ENCODE assay signal across 10 cellular contexts in genomic region chr19:51327066-51327985, GRCh38. TPM values are rescaled to one million over a fixed set of nuclear protein-coding genes. Genes with fewer than 3 reads are reported as not detected.
DNase-seq lines count a peak whose midpoint lies in the region; ATAC-seq and TF ChIP-seq lines count a peak whose summit lies in the region.
"Had no signal": no experiment of that assay in that cellular context is flagged by ENCODE, and none has a peak within 500 bp of the region (broad histone marks: within the 10 kb centered on the region; RNA-seq: fewer than 3 reads in every experiment).

No MANE protein-coding gene starts in this region.

- H3K27me3 ChIP-seq in mammary epithelial cell (ENCODE audit: insufficient read depth, low read length): peaks cover 10% of the 10 kb centered on the region
- H3K27me3 ChIP-seq in lower lobe of right lung (ENCODE audit: low read depth): peaks cover 51% of the 10 kb centered on the region
- no peaks in the 10 kb centered on the region for H3K27me3 ChIP-seq in testis

- H3K4me3 ChIP-seq in mammary epithelial cell (replicated peaks in 1 of 3; ENCODE audit: insufficient read depth in 1 of 3, low read depth in 2 of 3, low read length in 3 of 3) (no peak overlapping the region), lower lobe of right lung (peak overlapping the region; percentile 21), testis (peak overlapping the region; percentile 39 to 45)

- no peaks in the 10 kb centered on the region for H3K9me3 ChIP-seq in mammary epithelial cell (replicated peaks; ENCODE audit: insufficient read depth, low read length)
- H3K9me3 ChIP-seq in lower lobe of right lung: no peaks in the 10 kb centered on the region
- no peaks in the 10 kb centered on the region for H3K9me3 ChIP-seq in testis

- CTCF ChIA-PET in mammary epithelial cell (lab: Charles Lee; ENCODE audit: low non-redundant PET): no interaction called here

- no TSS peak for BruUV-seq in mammary epithelial cell (replicated peaks; lab: Mats Ljungman, UMichigan)

- no peak for TF ChIP-seq POLR2A in testis (IDR thresholded peaks at IDR 0.05)

- H3K9ac ChIP-seq in mammary epithelial cell (ENCODE audit: insufficient read depth, low read length): no peak overlapping the region
- H3K9ac ChIP-seq: KMS-11 had no signal

- H4K20me1 ChIP-seq in mammary epithelial cell (ENCODE audit: insufficient read depth, low read length): no peaks in the 10 kb centered on the region

- in situ Hi-C loops in GM13977 (cut with MboI; ENCODE audit: low pct_unique_long_range_greater_than_20kb, low sequenced_read_pairs, unreplicated experiment): loop anchor here (25.0 kb wide), 1 partner anchor 335 kb away; no protein-coding TSS in a partner anchor
- in situ Hi-C loops in mammary epithelial cell (cut with MboI; ENCODE audit: low sequenced_read_pairs in 2 of 2): no loop called here

- H2AFZ ChIP-seq in mammary epithelial cell (ENCODE audit: low read depth, low read length): no peak overlapping the region

- intact Hi-C loops in mammary epithelial cell (cut with micrococcal nuclease): no loop called here
- intact Hi-C loops in lower lobe of right lung (cut with DNase I): no loop called here
- intact Hi-C loops in testis (cut with DNase I; ENCODE audit: low total_unique reads): no loop called here

- 9% methylated on average over 21 of the region's 74 CpGs for WGBS in mammary epithelial cell (ENCODE audit: low coverage, missing lambda C conversion rate)
- 4 to 14% methylated on average over 35 to 71 of the region's 74 CpGs for WGBS in testis, 2 donors

- DNase-seq in GM13977 (ENCODE audit: low spot score) (peak; percentile 91), T-helper 1 cell (peak in 3 of 5 donors; percentile 21 to 72 (median 35)), mammary epithelial cell (peak; percentile 31), lower lobe of right lung (peak; percentile 73), testis (peak; percentile 77), COLO668 (lab: John Stamatoyannopoulos, UW; ENCODE audit: unreplicated experiment) (no peak)

- H3K36me3 ChIP-seq in mammary epithelial cell (ENCODE audit: insufficient read depth, low read length) (no peaks in the 10 kb centered on the region), lower lobe of right lung (no peaks in the 10 kb centered on the region), testis (ENCODE audit: low read depth, missing control alignments) (no peaks in the 10 kb centered on the region)

- dilution Hi-C loops in mammary epithelial cell (cut with HindIII; ENCODE audit: low sequenced_read_pairs): no loop called here

- ATAC-seq in lower lobe of right lung (peak; percentile 66 to 68), HG03135 (IDR thresholded peaks at IDR 0.05; ENCODE audit: unreplicated experiment) (no peak), HG02970 (IDR thresholded peaks at IDR 0.05; ENCODE audit: low FRiP score, unreplicated experiment) (no peak)

- H3K4me1 ChIP-seq in mammary epithelial cell (ENCODE audit: insufficient read depth, low read length): peaks cover 2% of the 10 kb centered on the region
- H3K4me1 ChIP-seq in lower lobe of right lung: peaks cover 13% of the 10 kb centered on the region
- no peaks in the 10 kb centered on the region for H3K4me1 ChIP-seq in testis

- H3K27ac ChIP-seq in mammary epithelial cell (ENCODE audit: insufficient read depth, low read depth, low read length) (no peak overlapping the region), lower lobe of right lung (no peak overlapping the region), testis (no peak overlapping the region)
- H3K27ac ChIP-seq: KMS-11 had no signal

- H3K79me2 ChIP-seq in mammary epithelial cell (ENCODE audit: insufficient read depth, low read length): no peaks in the 10 kb centered on the region

- TF ChIP-seq CTCF in GM13977 (IDR thresholded peaks at IDR 0.05; ENCODE audit: extremely low read depth, insufficient read depth, missing control alignments): peak; percentile 42
- TF ChIP-seq CTCF in mammary epithelial cell (conservative IDR thresholded peaks at IDR 0.05 in 1 of 2, IDR thresholded peaks at IDR 0.05 in 1 of 2; ENCODE audit: extremely low read depth in 1 of 2, insufficient read depth in 1 of 2, low read depth in 1 of 2, low read length in 2 of 2): no peak
- peak; percentile 17 for TF ChIP-seq CTCF in lower lobe of right lung (IDR thresholded peaks at IDR 0.05)
- TF ChIP-seq CTCF in testis (IDR thresholded peaks at IDR 0.05): no peak

- no peak overlapping the region for H3K4me2 ChIP-seq in mammary epithelial cell (ENCODE audit: insufficient read depth, low read depth, low read length)
- H3K4me2 ChIP-seq: KMS-11 had no signal

RNA-seq across cellular contexts. Expression of gene VSIG10L, which starts 14.6 kb away (rescaled TPM):
- total RNA-seq in mammary epithelial cell: 1 to 10 TPM in 1 of 2 donors, under 1 TPM in 1; 0.67 to 1.5 TPM
- polyA plus RNA-seq in mammary epithelial cell: 0.60 TPM
- polyA minus RNA-seq in mammary epithelial cell: not detected
- 3.2 TPM for total RNA-seq in lower lobe of right lung
- 10 to 100 TPM; 10.5 to 12.0 TPM for total RNA-seq in testis
- 5.8 TPM for polyA plus RNA-seq in testis (ENCODE audit: insufficient read depth, low read depth, low replicate concordance)

RNA-seq across cellular contexts. Expression of gene IGLON5, which starts 15.9 kb away (rescaled TPM):
- total RNA-seq in mammary epithelial cell (not detected), lower lobe of right lung (not detected), testis (10 to 100 TPM; 13.3 to 16.0 TPM)
- polyA plus RNA-seq in mammary epithelial cell (not detected), testis (ENCODE audit: insufficient read depth, low read depth, low replicate concordance) (13.9 TPM)
- polyA minus RNA-seq in mammary epithelial cell: not detected
- total RNA-seq: myocyte had no signal

RNA-seq across cellular contexts. Expression of gene ETFB, which starts 38.9 kb away (rescaled TPM):
- 10 to 100 TPM; 48.3 to 82.5 TPM for total RNA-seq in mammary epithelial cell
- polyA plus RNA-seq in mammary epithelial cell: 147 TPM
- 94.4 TPM for polyA minus RNA-seq in mammary epithelial cell
- 59.8 TPM for total RNA-seq in lower lobe of right lung
- total RNA-seq in testis: 100 to 1,000 TPM; 110 to 146 TPM
- 109 TPM for polyA plus RNA-seq in testis (ENCODE audit: insufficient read depth, low read depth, low replicate concordance)

RNA-seq across cellular contexts. Expression of gene CLDND2, which starts 41.5 kb away (rescaled TPM):
- not detected for total RNA-seq in mammary epithelial cell
- not detected for polyA plus RNA-seq in mammary epithelial cell
- not detected for polyA minus RNA-seq in mammary epithelial cell
- total RNA-seq in lower lobe of right lung: 1.9 TPM
- total RNA-seq in testis: 10 to 100 TPM; 10.0 to 26.4 TPM
- polyA plus RNA-seq in testis (ENCODE audit: insufficient read depth, low read depth, low replicate concordance): 41.2 TPM
- total RNA-seq: myocyte had no signal

RNA-seq across cellular contexts. Expression of gene NKG7, which starts 45.1 kb away (rescaled TPM):
- total RNA-seq in mammary epithelial cell (not detected), lower lobe of right lung (31.7 TPM), testis (under 1 TPM in 1 of 2 donors, not detected in 1; 0.63 TPM)
- polyA plus RNA-seq in mammary epithelial cell (not detected), testis (ENCODE audit: insufficient read depth, low read depth, low replicate concordance) (8.7 TPM)
- not detected for polyA minus RNA-seq in mammary epithelial cell
- total RNA-seq: myocyte had no signal

Comparison
In these comparisons a context has a peak if more than half of its experiments do, and no peak if none do; other contexts are left out.
1. CTCF ChIP-seq: peak in GM13977 (single experiment) and lower lobe of right lung (single experiment); none in mammary epithelial cell (0 of 2) and testis (0 of 3).
2. H3K4me3 ChIP-seq: peak in lower lobe of right lung (single experiment) and testis (2 of 2); none in mammary epithelial cell (0 of 3).
3. ATAC-seq: peak in lower lobe of right lung (2 of 2); none in HG03135 (single experiment) and HG02970 (single experiment).
4. RNA of gene IGLON5, which starts 15.9 kb away (total RNA-seq): 13.3 to 16.0 TPM in testis; not detected in lower lobe of right lung (single experiment) and not detected in mammary epithelial cell; every median in the first group is over 10 times any median in the second.